1 cellular context compared by ENCODE assay signal in the genomic region with DNA sequence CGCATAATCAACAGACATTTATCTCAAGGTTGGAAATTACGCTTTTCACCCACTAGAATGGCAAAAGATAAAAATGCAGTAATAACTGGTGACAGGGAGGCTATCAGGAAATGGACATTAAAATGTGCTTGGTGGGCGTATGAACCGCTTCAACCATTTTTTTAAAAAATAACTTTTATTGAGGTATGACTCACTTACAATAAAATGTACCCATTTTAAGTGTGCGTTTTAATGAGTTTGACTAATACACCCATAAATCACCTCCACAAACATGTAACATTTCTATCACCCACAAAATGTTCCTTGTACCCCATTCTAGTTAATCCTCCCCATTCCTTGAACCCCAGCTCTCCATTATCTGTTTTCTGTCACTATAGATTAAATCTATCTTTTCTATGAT.
TF ChIP-seq lines count a peak whose summit lies in the region.

No MANE protein-coding gene starts in this region.

TF ChIP-seq in HEK293, 187 proteins besides CTCF, POLR2A, EP300 and RAD21 (continued from another document and continues in another):
- TF ChIP-seq, protein P1, sequence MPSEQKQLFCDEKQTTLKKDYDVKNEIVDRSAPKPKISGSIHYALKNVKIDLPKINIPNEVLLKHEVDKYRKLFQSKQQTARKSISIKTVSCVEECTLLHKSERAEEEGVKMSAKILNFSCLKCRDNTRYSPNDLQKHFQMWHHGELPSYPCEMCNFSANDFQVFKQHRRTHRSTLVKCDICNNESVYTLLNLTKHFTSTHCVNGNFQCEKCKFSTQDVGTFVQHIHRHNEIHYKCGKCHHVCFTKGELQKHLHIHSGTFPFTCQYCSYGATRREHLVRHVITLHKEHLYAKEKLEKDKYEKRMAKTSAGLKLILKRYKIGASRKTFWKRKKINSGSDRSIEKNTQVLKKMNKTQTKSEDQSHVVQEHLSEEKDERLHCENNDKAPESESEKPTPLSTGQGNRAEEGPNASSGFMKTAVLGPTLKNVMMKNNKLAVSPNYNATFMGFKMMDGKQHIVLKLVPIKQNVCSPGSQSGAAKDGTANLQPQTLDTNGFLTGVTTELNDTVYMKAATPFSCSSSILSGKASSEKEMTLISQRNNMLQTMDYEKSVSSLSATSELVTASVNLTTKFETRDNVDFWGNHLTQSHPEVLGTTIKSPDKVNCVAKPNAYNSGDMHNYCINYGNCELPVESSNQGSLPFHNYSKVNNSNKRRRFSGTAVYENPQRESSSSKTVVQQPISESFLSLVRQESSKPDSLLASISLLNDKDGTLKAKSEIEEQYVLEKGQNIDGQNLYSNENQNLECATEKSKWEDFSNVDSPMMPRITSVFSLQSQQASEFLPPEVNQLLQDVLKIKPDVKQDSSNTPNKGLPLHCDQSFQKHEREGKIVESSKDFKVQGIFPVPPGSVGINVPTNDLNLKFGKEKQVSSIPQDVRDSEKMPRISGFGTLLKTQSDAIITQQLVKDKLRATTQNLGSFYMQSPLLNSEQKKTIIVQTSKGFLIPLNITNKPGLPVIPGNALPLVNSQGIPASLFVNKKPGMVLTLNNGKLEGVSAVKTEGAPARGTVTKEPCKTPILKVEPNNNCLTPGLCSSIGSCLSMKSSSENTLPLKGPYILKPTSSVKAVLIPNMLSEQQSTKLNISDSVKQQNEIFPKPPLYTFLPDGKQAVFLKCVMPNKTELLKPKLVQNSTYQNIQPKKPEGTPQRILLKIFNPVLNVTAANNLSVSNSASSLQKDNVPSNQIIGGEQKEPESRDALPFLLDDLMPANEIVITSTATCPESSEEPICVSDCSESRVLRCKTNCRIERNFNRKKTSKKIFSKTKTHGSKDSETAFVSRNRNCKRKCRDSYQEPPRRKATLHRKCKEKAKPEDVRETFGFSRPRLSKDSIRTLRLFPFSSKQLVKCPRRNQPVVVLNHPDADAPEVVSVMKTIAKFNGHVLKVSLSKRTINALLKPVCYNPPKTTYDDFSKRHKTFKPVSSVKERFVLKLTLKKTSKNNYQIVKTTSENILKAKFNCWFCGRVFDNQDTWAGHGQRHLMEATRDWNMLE (tag by site-specific recombination; conservative IDR thresholded peaks at IDR 0.05; ENCODE audit: low read depth) = no peak
- TF ChIP-seq ZNF223 (tag by site-specific recombination; IDR thresholded peaks at IDR 0.05) = no peak
- TF ChIP-seq FEZF1 (tag by site-specific recombination; IDR thresholded peaks at IDR 0.05) = peak; percentile 57
- TF ChIP-seq, protein P2, sequence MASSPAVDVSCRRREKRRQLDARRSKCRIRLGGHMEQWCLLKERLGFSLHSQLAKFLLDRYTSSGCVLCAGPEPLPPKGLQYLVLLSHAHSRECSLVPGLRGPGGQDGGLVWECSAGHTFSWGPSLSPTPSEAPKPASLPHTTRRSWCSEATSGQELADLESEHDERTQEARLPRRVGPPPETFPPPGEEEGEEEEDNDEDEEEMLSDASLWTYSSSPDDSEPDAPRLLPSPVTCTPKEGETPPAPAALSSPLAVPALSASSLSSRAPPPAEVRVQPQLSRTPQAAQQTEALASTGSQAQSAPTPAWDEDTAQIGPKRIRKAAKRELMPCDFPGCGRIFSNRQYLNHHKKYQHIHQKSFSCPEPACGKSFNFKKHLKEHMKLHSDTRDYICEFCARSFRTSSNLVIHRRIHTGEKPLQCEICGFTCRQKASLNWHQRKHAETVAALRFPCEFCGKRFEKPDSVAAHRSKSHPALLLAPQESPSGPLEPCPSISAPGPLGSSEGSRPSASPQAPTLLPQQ (tag by site-specific recombination; IDR thresholded peaks at IDR 0.05) = 0 out of 2 replicates have a peak, but pooled peaks have one; percentile 5
- no peak for TF ChIP-seq IKZF3 (tag by site-specific recombination; IDR thresholded peaks at IDR 0.05)
- no peak for TF ChIP-seq ZNF335 (tag by site-specific recombination; conservative IDR thresholded peaks at IDR 0.05)
- no peak for TF ChIP-seq ZNF354C (tag by site-specific recombination; IDR thresholded peaks at IDR 0.05; ENCODE audit: borderline replicate concordance, low read depth)
- TF ChIP-seq, protein P3, sequence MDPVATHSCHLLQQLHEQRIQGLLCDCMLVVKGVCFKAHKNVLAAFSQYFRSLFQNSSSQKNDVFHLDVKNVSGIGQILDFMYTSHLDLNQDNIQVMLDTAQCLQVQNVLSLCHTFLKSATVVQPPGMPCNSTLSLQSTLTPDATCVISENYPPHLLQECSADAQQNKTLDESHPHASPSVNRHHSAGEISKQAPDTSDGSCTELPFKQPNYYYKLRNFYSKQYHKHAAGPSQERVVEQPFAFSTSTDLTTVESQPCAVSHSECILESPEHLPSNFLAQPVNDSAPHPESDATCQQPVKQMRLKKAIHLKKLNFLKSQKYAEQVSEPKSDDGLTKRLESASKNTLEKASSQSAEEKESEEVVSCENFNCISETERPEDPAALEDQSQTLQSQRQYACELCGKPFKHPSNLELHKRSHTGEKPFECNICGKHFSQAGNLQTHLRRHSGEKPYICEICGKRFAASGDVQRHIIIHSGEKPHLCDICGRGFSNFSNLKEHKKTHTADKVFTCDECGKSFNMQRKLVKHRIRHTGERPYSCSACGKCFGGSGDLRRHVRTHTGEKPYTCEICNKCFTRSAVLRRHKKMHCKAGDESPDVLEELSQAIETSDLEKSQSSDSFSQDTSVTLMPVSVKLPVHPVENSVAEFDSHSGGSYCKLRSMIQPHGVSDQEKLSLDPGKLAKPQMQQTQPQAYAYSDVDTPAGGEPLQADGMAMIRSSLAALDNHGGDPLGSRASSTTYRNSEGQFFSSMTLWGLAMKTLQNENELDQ (tag by site-specific recombination; IDR thresholded peaks at IDR 0.05; ENCODE audit: low read depth) = no peak
- no peak for TF ChIP-seq ZIC2 (tag by site-specific recombination; IDR thresholded peaks at IDR 0.05)
- no peak for TF ChIP-seq ZNF23 (tag by site-specific recombination; IDR thresholded peaks at IDR 0.05; ENCODE audit: borderline replicate concordance)
- TF ChIP-seq, protein P4, sequence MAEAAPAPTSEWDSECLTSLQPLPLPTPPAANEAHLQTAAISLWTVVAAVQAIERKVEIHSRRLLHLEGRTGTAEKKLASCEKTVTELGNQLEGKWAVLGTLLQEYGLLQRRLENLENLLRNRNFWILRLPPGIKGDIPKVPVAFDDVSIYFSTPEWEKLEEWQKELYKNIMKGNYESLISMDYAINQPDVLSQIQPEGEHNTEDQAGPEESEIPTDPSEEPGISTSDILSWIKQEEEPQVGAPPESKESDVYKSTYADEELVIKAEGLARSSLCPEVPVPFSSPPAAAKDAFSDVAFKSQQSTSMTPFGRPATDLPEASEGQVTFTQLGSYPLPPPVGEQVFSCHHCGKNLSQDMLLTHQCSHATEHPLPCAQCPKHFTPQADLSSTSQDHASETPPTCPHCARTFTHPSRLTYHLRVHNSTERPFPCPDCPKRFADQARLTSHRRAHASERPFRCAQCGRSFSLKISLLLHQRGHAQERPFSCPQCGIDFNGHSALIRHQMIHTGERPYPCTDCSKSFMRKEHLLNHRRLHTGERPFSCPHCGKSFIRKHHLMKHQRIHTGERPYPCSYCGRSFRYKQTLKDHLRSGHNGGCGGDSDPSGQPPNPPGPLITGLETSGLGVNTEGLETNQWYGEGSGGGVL (tag by site-specific recombination; IDR thresholded peaks at IDR 0.05) = 0 out of 2 replicates have a peak, but pooled peaks have one; percentile 7
- no peak for TF ChIP-seq ZNF544 (tag by site-specific recombination; IDR thresholded peaks at IDR 0.05)
- TF ChIP-seq, protein P5, sequence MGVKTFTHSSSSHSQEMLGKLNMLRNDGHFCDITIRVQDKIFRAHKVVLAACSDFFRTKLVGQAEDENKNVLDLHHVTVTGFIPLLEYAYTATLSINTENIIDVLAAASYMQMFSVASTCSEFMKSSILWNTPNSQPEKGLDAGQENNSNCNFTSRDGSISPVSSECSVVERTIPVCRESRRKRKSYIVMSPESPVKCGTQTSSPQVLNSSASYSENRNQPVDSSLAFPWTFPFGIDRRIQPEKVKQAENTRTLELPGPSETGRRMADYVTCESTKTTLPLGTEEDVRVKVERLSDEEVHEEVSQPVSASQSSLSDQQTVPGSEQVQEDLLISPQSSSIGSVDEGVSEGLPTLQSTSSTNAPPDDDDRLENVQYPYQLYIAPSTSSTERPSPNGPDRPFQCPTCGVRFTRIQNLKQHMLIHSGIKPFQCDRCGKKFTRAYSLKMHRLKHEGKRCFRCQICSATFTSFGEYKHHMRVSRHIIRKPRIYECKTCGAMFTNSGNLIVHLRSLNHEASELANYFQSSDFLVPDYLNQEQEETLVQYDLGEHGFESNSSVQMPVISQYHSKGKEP (tag by site-specific recombination; IDR thresholded peaks at IDR 0.05) = 0 out of 2 replicates have a peak, but pooled peaks have one; percentile 6
- TF ChIP-seq KLF16 (tag by site-specific recombination; IDR thresholded peaks at IDR 0.05) = peak; percentile 67; the same call in 1 of the 2 replicates
- peak; percentile 17; the same call in 1 of the 2 replicates for TF ChIP-seq ZNF391 (tag by site-specific recombination; IDR thresholded peaks at IDR 0.05; ENCODE audit: borderline replicate concordance, low read depth)
- no peak for TF ChIP-seq ZNF211 (tag by site-specific recombination; IDR thresholded peaks at IDR 0.05; ENCODE audit: low read depth)
- TF ChIP-seq, protein P6, sequence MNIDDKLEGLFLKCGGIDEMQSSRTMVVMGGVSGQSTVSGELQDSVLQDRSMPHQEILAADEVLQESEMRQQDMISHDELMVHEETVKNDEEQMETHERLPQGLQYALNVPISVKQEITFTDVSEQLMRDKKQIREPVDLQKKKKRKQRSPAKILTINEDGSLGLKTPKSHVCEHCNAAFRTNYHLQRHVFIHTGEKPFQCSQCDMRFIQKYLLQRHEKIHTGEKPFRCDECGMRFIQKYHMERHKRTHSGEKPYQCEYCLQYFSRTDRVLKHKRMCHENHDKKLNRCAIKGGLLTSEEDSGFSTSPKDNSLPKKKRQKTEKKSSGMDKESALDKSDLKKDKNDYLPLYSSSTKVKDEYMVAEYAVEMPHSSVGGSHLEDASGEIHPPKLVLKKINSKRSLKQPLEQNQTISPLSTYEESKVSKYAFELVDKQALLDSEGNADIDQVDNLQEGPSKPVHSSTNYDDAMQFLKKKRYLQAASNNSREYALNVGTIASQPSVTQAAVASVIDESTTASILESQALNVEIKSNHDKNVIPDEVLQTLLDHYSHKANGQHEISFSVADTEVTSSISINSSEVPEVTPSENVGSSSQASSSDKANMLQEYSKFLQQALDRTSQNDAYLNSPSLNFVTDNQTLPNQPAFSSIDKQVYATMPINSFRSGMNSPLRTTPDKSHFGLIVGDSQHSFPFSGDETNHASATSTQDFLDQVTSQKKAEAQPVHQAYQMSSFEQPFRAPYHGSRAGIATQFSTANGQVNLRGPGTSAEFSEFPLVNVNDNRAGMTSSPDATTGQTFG (tag by site-specific recombination; IDR thresholded peaks at IDR 0.05; ENCODE audit: borderline replicate concordance) = no peak
- TF ChIP-seq KLF8 (tag by site-specific recombination; IDR thresholded peaks at IDR 0.05) = no peak
- TF ChIP-seq, protein P7, sequence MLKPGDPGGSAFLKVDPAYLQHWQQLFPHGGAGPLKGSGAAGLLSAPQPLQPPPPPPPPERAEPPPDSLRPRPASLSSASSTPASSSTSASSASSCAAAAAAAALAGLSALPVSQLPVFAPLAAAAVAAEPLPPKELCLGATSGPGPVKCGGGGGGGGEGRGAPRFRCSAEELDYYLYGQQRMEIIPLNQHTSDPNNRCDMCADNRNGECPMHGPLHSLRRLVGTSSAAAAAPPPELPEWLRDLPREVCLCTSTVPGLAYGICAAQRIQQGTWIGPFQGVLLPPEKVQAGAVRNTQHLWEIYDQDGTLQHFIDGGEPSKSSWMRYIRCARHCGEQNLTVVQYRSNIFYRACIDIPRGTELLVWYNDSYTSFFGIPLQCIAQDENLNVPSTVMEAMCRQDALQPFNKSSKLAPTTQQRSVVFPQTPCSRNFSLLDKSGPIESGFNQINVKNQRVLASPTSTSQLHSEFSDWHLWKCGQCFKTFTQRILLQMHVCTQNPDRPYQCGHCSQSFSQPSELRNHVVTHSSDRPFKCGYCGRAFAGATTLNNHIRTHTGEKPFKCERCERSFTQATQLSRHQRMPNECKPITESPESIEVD (tag by site-specific recombination; IDR thresholded peaks at IDR 0.05) = peak; percentile 76; the same call in 1 of the 2 replicates
- TF ChIP-seq, protein P8, sequence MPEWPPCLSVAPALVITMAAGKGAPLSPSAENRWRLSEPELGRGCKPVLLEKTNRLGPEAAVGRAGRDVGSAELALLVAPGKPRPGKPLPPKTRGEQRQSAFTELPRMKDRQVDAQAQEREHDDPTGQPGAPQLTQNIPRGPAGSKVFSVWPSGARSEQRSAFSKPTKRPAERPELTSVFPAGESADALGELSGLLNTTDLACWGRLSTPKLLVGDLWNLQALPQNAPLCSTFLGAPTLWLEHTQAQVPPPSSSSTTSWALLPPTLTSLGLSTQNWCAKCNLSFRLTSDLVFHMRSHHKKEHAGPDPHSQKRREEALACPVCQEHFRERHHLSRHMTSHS (tag by site-specific recombination; IDR thresholded peaks at IDR 0.05) = no peak
- peak; percentile 98 for TF ChIP-seq ZNF664 (tag by site-specific recombination; IDR thresholded peaks at IDR 0.05)
- TF ChIP-seq ZNF837 (tag by site-specific recombination; IDR thresholded peaks at IDR 0.05) = no peak
- TF ChIP-seq ZNF843 (tag by site-specific recombination; IDR thresholded peaks at IDR 0.05) = peak; percentile 44; the same call in 1 of the 2 replicates
- no peak for TF ChIP-seq ZNF707 (tag by site-specific recombination; IDR thresholded peaks at IDR 0.05)
- 0 out of 2 replicates have a peak, but pooled peaks have one; percentile 26 for TF ChIP-seq ZNF2 (tag by site-specific recombination; IDR thresholded peaks at IDR 0.05)
- TF ChIP-seq ZBTB7A (tag by site-specific recombination; IDR thresholded peaks at IDR 0.05; ENCODE audit: low read depth) = no peak
- TF ChIP-seq ZNF776 (tag by site-specific recombination; IDR thresholded peaks at IDR 0.05; ENCODE audit: borderline replicate concordance) = no peak
- TF ChIP-seq ZNF121 (tag by site-specific recombination; IDR thresholded peaks at IDR 0.05) = no peak
- no peak for TF ChIP-seq ZNF521 (tag by site-specific recombination; IDR thresholded peaks at IDR 0.05)
- no peak for TF ChIP-seq ZNF175 (tag by site-specific recombination; IDR thresholded peaks at IDR 0.05)
- no peak for TF ChIP-seq ZNF114 (tag by site-specific recombination; IDR thresholded peaks at IDR 0.05)
- peak; percentile 69 for TF ChIP-seq BCL11A (tag by site-specific recombination; IDR thresholded peaks at IDR 0.05; ENCODE audit: low read depth)
- TF ChIP-seq, protein P9, sequence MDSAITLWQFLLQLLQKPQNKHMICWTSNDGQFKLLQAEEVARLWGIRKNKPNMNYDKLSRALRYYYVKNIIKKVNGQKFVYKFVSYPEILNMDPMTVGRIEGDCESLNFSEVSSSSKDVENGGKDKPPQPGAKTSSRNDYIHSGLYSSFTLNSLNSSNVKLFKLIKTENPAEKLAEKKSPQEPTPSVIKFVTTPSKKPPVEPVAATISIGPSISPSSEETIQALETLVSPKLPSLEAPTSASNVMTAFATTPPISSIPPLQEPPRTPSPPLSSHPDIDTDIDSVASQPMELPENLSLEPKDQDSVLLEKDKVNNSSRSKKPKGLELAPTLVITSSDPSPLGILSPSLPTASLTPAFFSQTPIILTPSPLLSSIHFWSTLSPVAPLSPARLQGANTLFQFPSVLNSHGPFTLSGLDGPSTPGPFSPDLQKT (IDR thresholded peaks at IDR 0.05; ENCODE audit: borderline replicate concordance, low read depth, low read length) = no peak
